14 cellular contexts compared by ENCODE assay signal in the genomic region with DNA sequence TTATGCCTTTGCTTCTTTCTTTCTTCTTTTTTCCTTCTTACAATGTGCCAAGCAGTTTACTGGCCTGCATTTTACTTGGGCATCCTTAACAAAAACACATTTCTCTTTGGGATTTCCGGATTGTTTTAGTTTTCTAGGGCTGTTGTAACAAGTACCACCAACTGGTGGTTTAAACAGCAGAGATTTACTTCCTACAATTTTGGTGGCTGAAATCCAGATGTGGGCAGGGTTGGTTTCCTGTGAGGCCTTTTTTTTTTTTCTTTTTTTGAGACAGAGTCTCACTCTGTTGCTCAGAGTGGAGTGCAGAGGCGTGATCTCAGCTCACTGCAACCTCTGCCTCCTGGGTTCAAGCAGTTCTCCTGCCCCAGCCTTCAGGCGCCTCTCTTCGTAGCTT. TPM values are rescaled to one million over a fixed set of nuclear protein-coding genes. Genes with fewer than 3 reads are reported as not detected.
A peak's percentile ranks its signal among the peaks of the same experiment; 100 is the strongest.
DNase-seq lines count a peak whose midpoint lies in the region; ATAC-seq and TF ChIP-seq lines count a peak whose summit lies in the region.
"Had no signal": no experiment of that assay in that cellular context is flagged by ENCODE, and none has a peak within 500 bp of the region (broad histone marks: within the 10 kb centered on the region; RNA-seq: fewer than 3 reads in every experiment).

No MANE protein-coding gene starts in this region.

- no peak overlapping the region for H3K4me3 Mint-ChIP-seq in activated T-helper 17 cell treated with anti-CD3 and anti-CD28 coated beads, Interleukin-2, amount 50 U/mL, for 72 hours
- no peak overlapping the region for H3K4me3 Mint-ChIP-seq in immature natural killer cell
- H3K4me3 Mint-ChIP-seq: activated naive CD8-positive, alpha-beta T cell treated with anti-CD3 and anti-CD28 coated beads, Interleukin-2, amount 10 ng/mL, durations not matched to agents 7 days and 5 days had no signal

- TF ChIP-seq CTCF in GM20000 (IDR thresholded peaks at IDR 0.05; ENCODE audit: extremely low read depth, missing control alignments): no peak

- no peak overlapping the region for H3K4me3 ChIP-seq in ACC112 (ENCODE audit: low read depth, low read length)
- H3K4me3 ChIP-seq: esophagus squamous epithelium had no signal

- H3K4me1 ChIP-seq in ACC112 (ENCODE audit: control insufficient read depth, insufficient read depth, low read length, unreplicated experiment): peaks cover 19% of the 10 kb centered on the region

- peak overlapping the region; percentile 31 for H3K27ac Mint-ChIP-seq in activated T-helper 17 cell treated with anti-CD3 and anti-CD28 coated beads, Interleukin-2, amount 50 U/mL, for 72 hours
- H3K27ac Mint-ChIP-seq in immature natural killer cell: peak overlapping the region in 5 of 6 donors; percentile 2 to 69 (median 14)

- peak; percentile 65 for DNase-seq in GM03348 (ENCODE audit: low spot score)
- DNase-seq in immature natural killer cell: peak in 1 of 3 donors; percentile 5
- DNase-seq in OCI-M1 (lab: John Stamatoyannopoulos, UW): no peak
- no peak for DNase-seq in NCI-H526 treated with DMSO at 0.1 percent for 48 hours (lab: John Stamatoyannopoulos, UW)
- no peak for DNase-seq in GM20000 (ENCODE audit: low spot score)
- DNase-seq in NCI-H2029 (lab: John Stamatoyannopoulos, UW): no peak
- DNase-seq: activated CD4-positive, alpha-beta T cell treated with anti-CD3 and anti-CD28 coated beads for 1 hour; activated naive CD8-positive, alpha-beta T cell treated with anti-CD3 and anti-CD28 coated beads, Interleukin-2, amount 10 ng/mL, durations not matched to agents 7 days and 5 days; DMS 273 treated with DMSO at 0.1 percent for 48 hours; esophagus squamous epithelium; mammary epithelial cell had no signal

- H3K79me2 ChIP-seq in ACC112 (ENCODE audit: control insufficient read depth, insufficient read depth, low read length, unreplicated experiment): no peaks in the 10 kb centered on the region

- ATAC-seq in activated T-helper 17 cell treated with anti-CD3 and anti-CD28 coated beads, Interleukin-2, amount 50 U/mL, for 72 hours (replicated peaks): peak; percentile 58

- no peaks in the 10 kb centered on the region for H3K9me3 Mint-ChIP-seq in activated T-helper 17 cell treated with anti-CD3 and anti-CD28 coated beads, Interleukin-2, amount 50 U/mL, for 72 hours
- H3K9me3 Mint-ChIP-seq in immature natural killer cell: no peaks in the 10 kb centered on the region
- H3K9me3 Mint-ChIP-seq: activated naive CD8-positive, alpha-beta T cell treated with anti-CD3 and anti-CD28 coated beads, Interleukin-2, amount 10 ng/mL, durations not matched to agents 7 days and 5 days had no signal

- H2AFZ ChIP-seq in ACC112 (ENCODE audit: low read length, unreplicated experiment): no peak overlapping the region

- H3K27me3 Mint-ChIP-seq in activated T-helper 17 cell treated with anti-CD3 and anti-CD28 coated beads, Interleukin-2, amount 50 U/mL, for 72 hours: no peaks in the 10 kb centered on the region
- peaks cover 5 to 9% (median 7%) of the 10 kb centered on the region in 3 donors for H3K27me3 Mint-ChIP-seq in immature natural killer cell (ENCODE audit: low read depth in 3 of 3)
- H3K27me3 Mint-ChIP-seq: activated naive CD8-positive, alpha-beta T cell treated with anti-CD3 and anti-CD28 coated beads, Interleukin-2, amount 10 ng/mL, durations not matched to agents 7 days and 5 days had no signal

- H3K4me1 Mint-ChIP-seq in activated T-helper 17 cell treated with anti-CD3 and anti-CD28 coated beads, Interleukin-2, amount 50 U/mL, for 72 hours: peaks cover 4% of the 10 kb centered on the region
- H3K4me1 Mint-ChIP-seq in immature natural killer cell: peaks cover 22 to 24% of the 10 kb centered on the region in 2 donors

- no peaks in the 10 kb centered on the region for H3K36me3 ChIP-seq in ACC112 (ENCODE audit: insufficient read depth, low read length)
- H3K36me3 ChIP-seq: esophagus squamous epithelium had no signal

- H3K27ac ChIP-seq in ACC112 (ENCODE audit: low read depth, low read length): peak overlapping the region; percentile 12

- H3K36me3 Mint-ChIP-seq in activated T-helper 17 cell treated with anti-CD3 and anti-CD28 coated beads, Interleukin-2, amount 50 U/mL, for 72 hours (ENCODE audit: low read depth): peaks cover 36% of the 10 kb centered on the region
- peaks cover 24 to 28% (median 25%) of the 10 kb centered on the region in 3 donors for H3K36me3 Mint-ChIP-seq in immature natural killer cell

- no peaks in the 10 kb centered on the region for H3K27me3 ChIP-seq in ACC112 (ENCODE audit: insufficient read depth, low read length)
- H3K27me3 ChIP-seq: esophagus squamous epithelium had no signal

RNA-seq across cellular contexts. Expression of gene OR4B1, which starts 45.8 kb away (rescaled TPM):
- total RNA-seq in activated T-helper 17 cell treated with anti-CD3 and anti-CD28 coated beads, Interleukin-2, amount 50 U/mL, for 72 hours: not detected
- not detected for polyA plus RNA-seq in immature natural killer cell
- total RNA-seq: activated naive CD8-positive, alpha-beta T cell treated with anti-CD3 and anti-CD28 coated beads, Interleukin-2, amount 10 ng/mL, durations not matched to agents 7 days and 5 days; esophagus squamous epithelium; mammary epithelial cell; subcutaneous adipose tissue had no signal
- polyA plus RNA-seq: mammary epithelial cell had no signal
